Comparison of ENCODE assay signal across 12 cellular contexts in genomic region chr20:953742-954141, GRCh38. TPM values are rescaled to one million over a fixed set of nuclear protein-coding genes. Genes with fewer than 3 reads are reported as not detected.
DNase-seq lines count a peak whose midpoint lies in the region; ATAC-seq and TF ChIP-seq lines count a peak whose summit lies in the region.
"Had no signal": no experiment of that assay in that cellular context is flagged by ENCODE, and none has a peak within 500 bp of the region (broad histone marks: within the 10 kb centered on the region; RNA-seq: fewer than 3 reads in every experiment).

No MANE protein-coding gene starts in this region.

- peaks cover 29% of the 10 kb centered on the region for H3K27me3 Mint-ChIP-seq in activated naive CD4-positive, alpha-beta T cell treated with anti-CD3 and anti-CD28 coated beads for 36 hours (ENCODE audit: low read depth)

- DNase-seq in activated naive CD4-positive, alpha-beta T cell treated with anti-CD3 and anti-CD28 coated beads for 36 hours: peak; percentile 18
- DNase-seq in activated naive CD4-positive, alpha-beta T cell treated with Interleukin-2 at 50 U/mL for 16 hours: no peak
- DNase-seq in OCI-M1 (lab: John Stamatoyannopoulos, UW): peak; percentile 23
- DNase-seq in fibroblast of lung (ENCODE audit: low read depth in 2 of 2): no peak
- peak; percentile 37 for DNase-seq in testis
- no peak for DNase-seq in HK-2 (ENCODE audit: unreplicated experiment)
- DNase-seq: activated CD4-positive, CD25-positive, alpha-beta regulatory T cell treated with anti-CD3 and anti-CD28 coated beads, Interleukin-2, amount 50 U/mL, for 72 hours; activated naive CD8-positive, alpha-beta T cell treated with anti-CD3 and anti-CD28 coated beads, Interleukin-2, amount 50 U/mL, for 24 hours; CD4-positive, alpha-beta T cell had no signal

- H3K27ac ChIP-seq in fibroblast of lung (ENCODE audit: insufficient read depth, low read length): no peak overlapping the region
- H3K27ac ChIP-seq in testis: no peak overlapping the region

- no peaks in the 10 kb centered on the region for H3K9me3 Mint-ChIP-seq in activated naive CD4-positive, alpha-beta T cell treated with anti-CD3 and anti-CD28 coated beads for 36 hours
- H3K9me3 Mint-ChIP-seq: activated naive CD8-positive, alpha-beta T cell treated with anti-CD3 and anti-CD28 coated beads, Interleukin-2, amount 50 U/mL, for 24 hours; CD4-positive, alpha-beta T cell had no signal

- H3K4me3 Mint-ChIP-seq in activated naive CD4-positive, alpha-beta T cell treated with anti-CD3 and anti-CD28 coated beads for 36 hours: no peak overlapping the region
- H3K4me3 Mint-ChIP-seq: activated naive CD8-positive, alpha-beta T cell treated with anti-CD3 and anti-CD28 coated beads, Interleukin-2, amount 50 U/mL, for 24 hours; CD4-positive, alpha-beta T cell had no signal

- intact Hi-C loops in activated naive CD4-positive, alpha-beta T cell treated with anti-CD3 and anti-CD28 coated beads for 36 hours (cut with micrococcal nuclease): loop anchor here (10.0 kb wide), 1 partner anchor 69 kb away; no protein-coding TSS in a partner anchor
- intact Hi-C loops in testis (cut with DNase I; ENCODE audit: low total_unique reads): loop anchor here (10.0 kb wide), 1 partner anchor 69 kb away; no protein-coding TSS in a partner anchor

- ATAC-seq in HG03159 (IDR thresholded peaks at IDR 0.05; ENCODE audit: unreplicated experiment) (no peak), HG03175 (IDR thresholded peaks at IDR 0.05; ENCODE audit: unreplicated experiment) (no peak)
- ATAC-seq: activated naive CD8-positive, alpha-beta T cell treated with anti-CD3 and anti-CD28 coated beads, Interleukin-2, amount 50 U/mL, for 24 hours had no signal

- H3K4me3 ChIP-seq in fibroblast of lung (replicated peaks in 1 of 4; ENCODE audit: control extremely low read depth in 1 of 4, insufficient read depth in 1 of 4, low read depth in 3 of 4, low read length in 4 of 4) (no peak overlapping the region), testis (no peak overlapping the region)
- H3K4me3 ChIP-seq: HAP-1 had no signal

- H3K36me3 ChIP-seq in fibroblast of lung (ENCODE audit: control insufficient read depth, insufficient read depth, low read length): no peaks in the 10 kb centered on the region
- H3K36me3 ChIP-seq in testis (ENCODE audit: low read depth, missing control alignments): no peaks in the 10 kb centered on the region
- H3K36me3 ChIP-seq: HAP-1 had no signal

- CTCF ChIA-PET in activated naive CD4-positive, alpha-beta T cell treated with anti-CD3 and anti-CD28 coated beads for 36 hours (lab: Charles Lee): interaction anchor here (0.6 kb wide), 1 partner anchor 12 kb away, joined by 4 read pairs; no protein-coding TSS in a partner anchor

- no peaks in the 10 kb centered on the region for H4K20me1 ChIP-seq in fibroblast of lung (ENCODE audit: control insufficient read depth, extremely low read depth, insufficient read depth, low read length)

- peaks cover 2% of the 10 kb centered on the region for H3K4me1 Mint-ChIP-seq in activated naive CD4-positive, alpha-beta T cell treated with anti-CD3 and anti-CD28 coated beads for 36 hours (ENCODE audit: low read depth)
- H3K4me1 Mint-ChIP-seq: activated naive CD8-positive, alpha-beta T cell treated with anti-CD3 and anti-CD28 coated beads, Interleukin-2, amount 50 U/mL, for 24 hours had no signal

- TF ChIP-seq POLR2A in testis (IDR thresholded peaks at IDR 0.05): no peak

- H3K27me3 ChIP-seq in fibroblast of lung (ENCODE audit: control insufficient read depth, insufficient read depth, low read length) (no peaks in the 10 kb centered on the region), testis (no peaks in the 10 kb centered on the region)

- TF ChIP-seq CTCF in fibroblast of lung (conservative IDR thresholded peaks at IDR 0.05 in 1 of 2, IDR thresholded peaks at IDR 0.05 in 1 of 2; ENCODE audit: low read depth in 1 of 2, low read length in 2 of 2): peak; percentile 13 to 26
- peak; percentile 19 to 36 (median 29) for TF ChIP-seq CTCF in testis (IDR thresholded peaks at IDR 0.05)

- no peak overlapping the region for H3K9ac ChIP-seq in fibroblast of lung (ENCODE audit: insufficient read depth, low read length)

- no peak overlapping the region for H3K27ac Mint-ChIP-seq in activated naive CD4-positive, alpha-beta T cell treated with anti-CD3 and anti-CD28 coated beads for 36 hours
- H3K27ac Mint-ChIP-seq: activated naive CD8-positive, alpha-beta T cell treated with anti-CD3 and anti-CD28 coated beads, Interleukin-2, amount 50 U/mL, for 24 hours; CD4-positive, alpha-beta T cell had no signal

- H3K9me3 ChIP-seq in fibroblast of lung (ENCODE audit: control insufficient read depth, insufficient read depth, low read depth, low read length) (no peaks in the 10 kb centered on the region), testis (no peaks in the 10 kb centered on the region)
- H3K9me3 ChIP-seq: HAP-1 had no signal

- H3K4me2 ChIP-seq in fibroblast of lung (ENCODE audit: extremely low read depth, insufficient read depth, low read length): no peak overlapping the region

- H3K4me1 ChIP-seq in fibroblast of lung (ENCODE audit: control insufficient read depth, extremely low read depth, insufficient read depth, low read length) (no peaks in the 10 kb centered on the region), testis (no peaks in the 10 kb centered on the region)
- H3K4me1 ChIP-seq: HAP-1 had no signal

- H3K36me3 Mint-ChIP-seq in activated naive CD4-positive, alpha-beta T cell treated with anti-CD3 and anti-CD28 coated beads for 36 hours (ENCODE audit: low read depth): no peaks in the 10 kb centered on the region

- 25 to 38% methylated on average over 11 of the region's 11 CpGs for WGBS in testis, 2 donors

- H3K79me2 ChIP-seq in fibroblast of lung (ENCODE audit: control insufficient read depth, insufficient read depth, low read length): no peaks in the 10 kb centered on the region

- no peak overlapping the region for H2AFZ ChIP-seq in fibroblast of lung (ENCODE audit: low read length)

RNA-seq across cellular contexts. Expression of gene ANGPT4, which starts 37.6 kb away (rescaled TPM):
- not detected for total RNA-seq in activated naive CD4-positive, alpha-beta T cell treated with anti-CD3 and anti-CD28 coated beads for 36 hours
- total RNA-seq in fibroblast of lung (under 0.01 TPM in 2 replicates), testis (under 1 TPM; 0.56 to 0.79 TPM)
- polyA plus RNA-seq in fibroblast of lung (not detected in 2 replicates), testis (ENCODE audit: insufficient read depth, low read depth, low replicate concordance) (1.2 TPM)
- not detected in 2 replicates for polyA plus RNA-seq in fibroblast of lung (2012)
- not detected in 2 replicates for polyA minus RNA-seq in fibroblast of lung (ENCODE audit: low replicate concordance)
- total RNA-seq: CD4-positive, alpha-beta T cell had no signal

RNA-seq across cellular contexts. Expression of gene RSPO4, which starts 48.4 kb away (rescaled TPM):
- not detected for total RNA-seq in activated naive CD4-positive, alpha-beta T cell treated with anti-CD3 and anti-CD28 coated beads for 36 hours
- total RNA-seq in fibroblast of lung (not detected in 2 replicates), testis (1 to 10 TPM; 2.2 to 2.6 TPM)
- polyA plus RNA-seq in fibroblast of lung (not detected in 2 replicates), testis (ENCODE audit: insufficient read depth, low read depth, low replicate concordance) (3.2 TPM)
- not detected in 2 replicates for polyA plus RNA-seq in fibroblast of lung (2012)
- not detected in 2 replicates for polyA minus RNA-seq in fibroblast of lung (ENCODE audit: low replicate concordance)

Comparison
In these comparisons a context has a peak if more than half of its experiments do, and no peak if none do; other contexts are left out.
1. DNase-seq: peak in activated naive CD4-positive, alpha-beta T cell treated with anti-CD3 and anti-CD28 coated beads for 36 hours (single experiment), OCI-M1 (single experiment) and testis (single experiment); none in activated naive CD4-positive, alpha-beta T cell treated with Interleukin-2 at 50 U/mL for 16 hours (single experiment), fibroblast of lung (0 of 2) and HK-2 (single experiment).